In the genomic region with DNA sequence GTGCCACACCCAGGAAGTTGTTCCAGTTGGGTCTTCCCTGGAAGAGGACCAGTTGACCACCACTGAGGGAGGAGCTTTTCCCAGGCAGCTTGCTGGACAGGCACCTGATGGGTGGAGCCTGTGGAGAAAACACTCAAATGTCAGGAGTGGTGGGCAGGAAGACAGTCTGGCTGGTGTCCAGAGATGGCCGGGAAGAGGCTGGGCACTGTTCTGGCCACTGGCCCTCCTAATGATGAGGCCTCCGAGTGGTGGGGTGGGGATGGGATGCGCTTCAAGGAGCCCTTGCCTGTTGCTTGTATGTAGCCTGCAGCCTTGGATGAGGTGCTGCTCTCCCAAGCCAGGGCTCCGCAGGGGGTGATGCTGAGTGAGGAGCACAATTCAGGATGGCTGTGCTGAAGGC, we compare ENCODE assay signal across 1 cellular context.
TF ChIP-seq lines count a peak whose summit lies in the region.

No MANE protein-coding gene starts in this region.

TF ChIP-seq in SK-N-SH treated with all-trans-retinoic acid at 6 μM for 48 hours, 23 proteins besides CTCF, POLR2A, EP300 and RAD21 (continued from another document):
- TF ChIP-seq GLIS3 (CRISPR knock-in tag; IDR thresholded peaks at IDR 0.05) (no peak), ISL1 (CRISPR knock-in tag; IDR thresholded peaks at IDR 0.05) (no peak), ESRRG (CRISPR knock-in tag; IDR thresholded peaks at IDR 0.05) (no peak), BACH2 (CRISPR knock-in tag; IDR thresholded peaks at IDR 0.05; ENCODE audit: borderline replicate concordance) (no peak), ZFP30 (CRISPR knock-in tag; IDR thresholded peaks at IDR 0.05) (no peak), ZNF8 (CRISPR knock-in tag; IDR thresholded peaks at IDR 0.05) (no peak), ZFP3 (CRISPR knock-in tag; IDR thresholded peaks at IDR 0.05) (no peak), ARNTL (CRISPR knock-in tag; IDR thresholded peaks at IDR 0.05; ENCODE audit: borderline replicate concordance, low read depth) (no peak), ZNF565 (CRISPR knock-in tag; conservative IDR thresholded peaks at IDR 0.05; ENCODE audit: low read depth) (no peak), OSR1 (CRISPR knock-in tag; IDR thresholded peaks at IDR 0.05) (no peak), TCF4 (CRISPR knock-in tag; IDR thresholded peaks at IDR 0.05; ENCODE audit: borderline replicate concordance) (no peak)
- TF ChIP-seq, protein P1, sequence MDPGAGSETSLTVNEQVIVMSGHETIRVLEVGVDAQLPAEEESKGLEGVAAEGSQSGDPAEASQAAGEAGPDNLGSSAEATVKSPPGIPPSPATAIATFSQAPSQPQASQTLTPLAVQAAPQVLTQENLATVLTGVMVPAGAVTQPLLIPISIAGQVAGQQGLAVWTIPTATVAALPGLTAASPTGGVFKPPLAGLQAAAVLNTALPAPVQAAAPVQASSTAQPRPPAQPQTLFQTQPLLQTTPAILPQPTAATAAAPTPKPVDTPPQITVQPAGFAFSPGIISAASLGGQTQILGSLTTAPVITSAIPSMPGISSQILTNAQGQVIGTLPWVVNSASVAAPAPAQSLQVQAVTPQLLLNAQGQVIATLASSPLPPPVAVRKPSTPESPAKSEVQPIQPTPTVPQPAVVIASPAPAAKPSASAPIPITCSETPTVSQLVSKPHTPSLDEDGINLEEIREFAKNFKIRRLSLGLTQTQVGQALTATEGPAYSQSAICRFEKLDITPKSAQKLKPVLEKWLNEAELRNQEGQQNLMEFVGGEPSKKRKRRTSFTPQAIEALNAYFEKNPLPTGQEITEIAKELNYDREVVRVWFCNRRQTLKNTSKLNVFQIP (CRISPR knock-in tag; IDR thresholded peaks at IDR 0.05; ENCODE audit: borderline replicate concordance, low read depth): no peak
- TF ChIP-seq, protein P2, sequence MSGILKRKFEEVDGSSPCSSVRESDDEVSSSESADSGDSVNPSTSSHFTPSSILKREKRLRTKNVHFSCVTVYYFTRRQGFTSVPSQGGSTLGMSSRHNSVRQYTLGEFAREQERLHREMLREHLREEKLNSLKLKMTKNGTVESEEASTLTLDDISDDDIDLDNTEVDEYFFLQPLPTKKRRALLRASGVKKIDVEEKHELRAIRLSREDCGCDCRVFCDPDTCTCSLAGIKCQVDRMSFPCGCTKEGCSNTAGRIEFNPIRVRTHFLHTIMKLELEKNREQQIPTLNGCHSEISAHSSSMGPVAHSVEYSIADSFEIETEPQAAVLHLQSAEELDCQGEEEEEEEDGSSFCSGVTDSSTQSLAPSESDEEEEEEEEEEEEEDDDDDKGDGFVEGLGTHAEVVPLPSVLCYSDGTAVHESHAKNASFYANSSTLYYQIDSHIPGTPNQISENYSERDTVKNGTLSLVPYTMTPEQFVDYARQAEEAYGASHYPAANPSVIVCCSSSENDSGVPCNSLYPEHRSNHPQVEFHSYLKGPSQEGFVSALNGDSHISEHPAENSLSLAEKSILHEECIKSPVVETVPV (CRISPR knock-in tag; IDR thresholded peaks at IDR 0.05): no peak
- TF ChIP-seq, protein P3, sequence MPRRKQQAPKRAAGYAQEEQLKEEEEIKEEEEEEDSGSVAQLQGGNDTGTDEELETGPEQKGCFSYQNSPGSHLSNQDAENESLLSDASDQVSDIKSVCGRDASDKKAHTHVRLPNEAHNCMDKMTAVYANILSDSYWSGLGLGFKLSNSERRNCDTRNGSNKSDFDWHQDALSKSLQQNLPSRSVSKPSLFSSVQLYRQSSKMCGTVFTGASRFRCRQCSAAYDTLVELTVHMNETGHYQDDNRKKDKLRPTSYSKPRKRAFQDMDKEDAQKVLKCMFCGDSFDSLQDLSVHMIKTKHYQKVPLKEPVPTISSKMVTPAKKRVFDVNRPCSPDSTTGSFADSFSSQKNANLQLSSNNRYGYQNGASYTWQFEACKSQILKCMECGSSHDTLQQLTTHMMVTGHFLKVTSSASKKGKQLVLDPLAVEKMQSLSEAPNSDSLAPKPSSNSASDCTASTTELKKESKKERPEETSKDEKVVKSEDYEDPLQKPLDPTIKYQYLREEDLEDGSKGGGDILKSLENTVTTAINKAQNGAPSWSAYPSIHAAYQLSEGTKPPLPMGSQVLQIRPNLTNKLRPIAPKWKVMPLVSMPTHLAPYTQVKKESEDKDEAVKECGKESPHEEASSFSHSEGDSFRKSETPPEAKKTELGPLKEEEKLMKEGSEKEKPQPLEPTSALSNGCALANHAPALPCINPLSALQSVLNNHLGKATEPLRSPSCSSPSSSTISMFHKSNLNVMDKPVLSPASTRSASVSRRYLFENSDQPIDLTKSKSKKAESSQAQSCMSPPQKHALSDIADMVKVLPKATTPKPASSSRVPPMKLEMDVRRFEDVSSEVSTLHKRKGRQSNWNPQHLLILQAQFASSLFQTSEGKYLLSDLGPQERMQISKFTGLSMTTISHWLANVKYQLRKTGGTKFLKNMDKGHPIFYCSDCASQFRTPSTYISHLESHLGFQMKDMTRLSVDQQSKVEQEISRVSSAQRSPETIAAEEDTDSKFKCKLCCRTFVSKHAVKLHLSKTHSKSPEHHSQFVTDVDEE (CRISPR knock-in tag; IDR thresholded peaks at IDR 0.05): no peak
